Comparison of ENCODE assay signal across 20 cellular contexts in the genomic region with DNA sequence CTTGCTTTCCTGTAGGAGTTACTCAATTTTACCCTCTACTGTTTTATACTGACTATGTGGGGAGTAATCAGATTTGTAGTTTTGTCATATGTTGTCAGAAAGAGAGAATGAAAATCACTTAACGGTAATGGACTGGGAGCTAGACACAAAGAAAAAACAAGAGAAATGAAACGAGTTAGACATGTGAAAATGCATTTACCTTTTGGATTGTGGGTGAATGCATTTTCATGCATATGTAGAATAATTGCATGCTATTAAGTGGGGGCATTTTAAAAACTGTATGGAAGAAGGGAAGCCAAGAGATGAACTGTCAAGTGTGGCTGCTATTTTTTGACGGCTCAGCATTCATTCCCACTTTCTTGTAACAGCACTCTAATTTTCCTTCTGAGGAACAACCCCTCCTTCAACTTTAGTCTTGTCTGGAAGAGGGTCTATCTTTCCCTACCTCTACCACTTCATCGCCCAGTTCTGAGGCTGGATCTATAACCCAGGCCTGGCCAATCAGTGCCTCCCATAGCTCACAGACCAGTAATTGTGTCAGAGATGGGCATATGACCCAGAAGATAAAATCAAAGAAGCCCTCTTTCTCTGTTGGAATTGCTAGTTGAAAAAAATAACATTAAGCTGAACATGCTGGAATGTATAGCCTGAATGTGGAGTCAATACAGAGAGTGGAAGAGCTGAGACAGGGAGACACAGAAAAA. TPM values are rescaled to one million over a fixed set of nuclear protein-coding genes. Genes with fewer than 3 reads are reported as not detected.
DNase-seq lines count a peak whose midpoint lies in the region; ATAC-seq and TF ChIP-seq lines count a peak whose summit lies in the region.
"Had no signal": no experiment of that assay in that cellular context is flagged by ENCODE, and none has a peak within 500 bp of the region (broad histone marks: within the 10 kb centered on the region; RNA-seq: fewer than 3 reads in every experiment).

No MANE protein-coding gene starts in this region.

- H3K36me3 ChIP-seq in heart left ventricle = no peaks in the 10 kb centered on the region
- H3K36me3 ChIP-seq in right atrium auricular region = no peaks in the 10 kb centered on the region
- H3K36me3 ChIP-seq: SJSA1 had no signal

- H3K9me3 ChIP-seq in heart left ventricle (no peaks in the 10 kb centered on the region), right atrium auricular region (no peaks in the 10 kb centered on the region)
- H3K9me3 ChIP-seq: SJSA1 had no signal

- DNase-seq in heart left ventricle (no peak), right atrium auricular region (ENCODE audit: low spot score) (no peak), chondrocyte (ENCODE audit: low spot score) (no peak), occipital lobe (lab: John Stamatoyannopoulos, UW) (no peak)
- no peak for DNase-seq in stimulated activated CD8-positive, alpha-beta memory T cell treated with anti-CD3 and anti-CD28 coated beads, Interleukin-4, amount 100 ng/mL, for 48 hours
- no peak for DNase-seq in stimulated activated CD4-positive, alpha-beta T cell treated with anti-CD3 and anti-CD28 coated beads, Interleukin-15, amount 100 ng/mL, for 24 hours
- DNase-seq: Calu3; CD8-positive, alpha-beta memory T cell; KG1; NCI-H1092; NCI-H1436; NCI-H187 treated with DMSO at 0.1 percent for 48 hours; NCI-H2107; NCI-H446 treated with DMSO at 0.1 percent for 48 hours; NCI-H526 treated with DMSO at 0.1 percent for 48 hours had no signal

- no peak for ATAC-seq in heart left ventricle
- no peak for ATAC-seq in HG03039 (IDR thresholded peaks at IDR 0.05; ENCODE audit: unreplicated experiment)

- H3K4me3 ChIP-seq in heart left ventricle (no peak overlapping the region), right atrium auricular region (no peak overlapping the region)
- H3K4me3 ChIP-seq: SJSA1 had no signal

- peak overlapping the region; percentile 72 for H3K27ac Mint-ChIP-seq in chondrocyte (ENCODE audit: unreplicated experiment)
- peak overlapping the region in 2 of 3 experiments; percentile 73 to 90 for H3K27ac Mint-ChIP-seq in nephron
- H3K27ac Mint-ChIP-seq: CD8-positive, alpha-beta memory T cell had no signal

- no peak for TF ChIP-seq POLR2A in heart left ventricle (IDR thresholded peaks at IDR 0.05)

- H3K4me1 Mint-ChIP-seq in chondrocyte (ENCODE audit: low read depth) (peaks cover 44% of the 10 kb centered on the region), nephron (peaks cover 20% of the 10 kb centered on the region)

- peaks cover 0 to 26% (median 11%) of the 10 kb centered on the region in 12 donors for H3K4me1 ChIP-seq in heart left ventricle
- peaks cover 0 to 10% of the 10 kb centered on the region in 2 donors for H3K4me1 ChIP-seq in right atrium auricular region
- H3K4me1 ChIP-seq: SJSA1 had no signal

- TF ChIP-seq CTCF in heart left ventricle (IDR thresholded peaks at IDR 0.05) = no peak
- no peak for TF ChIP-seq CTCF in right atrium auricular region (IDR thresholded peaks at IDR 0.05)
- TF ChIP-seq CTCF in chondrocyte (IDR thresholded peaks at IDR 0.05) = no peak
- TF ChIP-seq CTCF in nephron (IDR thresholded peaks at IDR 0.05; ENCODE audit: unreplicated experiment in 3 of 3) = no peak

- H3K27me3 ChIP-seq in heart left ventricle (peaks cover 0 to 7% (median 0%) of the 10 kb centered on the region in 9 donors), right atrium auricular region (no peaks in the 10 kb centered on the region)
- H3K27me3 ChIP-seq: SJSA1 had no signal

- no peaks in the 10 kb centered on the region for H3K36me3 Mint-ChIP-seq in chondrocyte (ENCODE audit: low read depth)
- H3K36me3 Mint-ChIP-seq in nephron (ENCODE audit: low read depth) = no peaks in the 10 kb centered on the region
- H3K36me3 Mint-ChIP-seq: CD8-positive, alpha-beta memory T cell had no signal

- H3K27me3 Mint-ChIP-seq in chondrocyte (ENCODE audit: low read depth) (no peaks in the 10 kb centered on the region), nephron (ENCODE audit: low read depth) (no peaks in the 10 kb centered on the region)

- intact Hi-C loops in heart left ventricle (cut with DNase I) = no loop called here

- 86 to 92% (median 87%) methylated on average over 4 of the region's 4 CpGs for WGBS in heart left ventricle, 4 donors

- H3K27ac ChIP-seq in heart left ventricle = peak overlapping the region in 7 of 12 donors; percentile 11 to 53 (median 34)
- H3K27ac ChIP-seq in right atrium auricular region = peak overlapping the region in 1 of 2 donors; percentile 45
- H3K27ac ChIP-seq: 22Rv1, C4-2B, SJSA1 had no signal

- H3K9me3 Mint-ChIP-seq in chondrocyte (ENCODE audit: low read depth) = no peaks in the 10 kb centered on the region
- no peaks in the 10 kb centered on the region for H3K9me3 Mint-ChIP-seq in nephron

- H3K4me3 Mint-ChIP-seq in chondrocyte (ENCODE audit: unreplicated experiment) = no peak overlapping the region
- peak overlapping the region in 1 of 3 experiments; percentile 9 for H3K4me3 Mint-ChIP-seq in nephron
- H3K4me3 Mint-ChIP-seq: CD8-positive, alpha-beta memory T cell had no signal

RNA-seq across cellular contexts. Expression of a gene that starts 5.2 kb away (rescaled TPM):
- total RNA-seq in heart left ventricle (10 to 100 TPM in 6 of 9 donors, 1 to 10 TPM in 3; 7.8 to 14.0 (median 10.9) TPM), right atrium auricular region (10 to 100 TPM in 1 of 2 donors, 1 to 10 TPM in 1; 9.5 to 14.8 TPM), chondrocyte (9.4 to 13.6 TPM (median 13.3 TPM) in 3 replicates), occipital lobe (31.8 TPM)
- polyA plus RNA-seq in heart left ventricle = 1 to 10 TPM; 2.8 to 6.9 TPM
- polyA plus RNA-seq: CD8-positive, alpha-beta memory T cell had no signal

RNA-seq across cellular contexts. Expression of a gene that starts 58.4 kb away (rescaled TPM):
- 10 to 100 TPM in 2 of 9 donors, 1 to 10 TPM in 7; 2.8 to 39.6 (median 5.2) TPM for total RNA-seq in heart left ventricle
- 10 to 100 TPM in 1 of 2 donors, 1 to 10 TPM in 1; 3.0 to 16.5 TPM for polyA plus RNA-seq in heart left ventricle
- 10 to 100 TPM; 23.5 to 29.4 TPM for total RNA-seq in right atrium auricular region
- total RNA-seq in chondrocyte = 65.8 to 300 TPM (median 274 TPM) in 3 replicates
- total RNA-seq in occipital lobe = 19.0 TPM
